ENCODE assay signal across 36 cellular contexts in the genomic region with DNA sequence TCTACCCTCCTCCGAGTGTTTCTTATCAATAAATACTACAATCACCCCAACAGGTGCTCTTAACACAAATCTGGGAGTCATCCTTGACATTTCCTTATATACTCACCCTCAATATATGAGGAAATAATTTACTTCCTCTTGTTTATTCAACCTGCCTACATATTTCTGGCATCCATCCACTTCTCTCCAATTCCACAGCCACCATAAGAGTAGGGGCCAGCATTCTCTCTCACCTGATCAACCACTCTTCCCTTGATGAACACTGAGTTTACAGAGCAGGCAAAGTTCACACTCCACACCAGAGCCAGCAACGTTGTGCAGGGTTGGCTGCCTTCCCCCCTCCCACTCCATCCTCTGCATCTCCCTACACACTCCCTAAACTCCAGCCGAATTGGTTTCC.
"Had no signal": no experiment of that assay in that cellular context is flagged by ENCODE, and none has a peak within 500 bp of the region (broad histone marks: within the 10 kb centered on the region; RNA-seq: fewer than 3 reads in every experiment).

No MANE protein-coding gene starts in this region.

- H3K27me3 Mint-ChIP-seq: activated B cell treated with CpG ODN at 0.5 μM for 24 hours; activated CD8-positive, alpha-beta memory T cell treated with anti-CD3 and anti-CD28 coated beads, Interleukin-2, amount 10 ng/mL, durations not matched to agents 7 days and 5 days; activated naive CD8-positive, alpha-beta T cell treated with anti-CD3 and anti-CD28 coated beads, Interleukin-2, amount 50 U/mL, for 24 hours; central memory CD8-positive, alpha-beta T cell; dendritic cell treated with granulocyte-macrophage colony-stimulating factor and Interleukin-4, amounts not matched to agents 40 ng/mL and 50 ng/mL, for 4 days; effector memory CD8-positive, alpha-beta T cell had no signal

- H3K36me3 Mint-ChIP-seq: activated CD8-positive, alpha-beta memory T cell treated with anti-CD3 and anti-CD28 coated beads, Interleukin-2, amount 10 ng/mL, durations not matched to agents 7 days and 5 days; activated naive CD4-positive, alpha-beta T cell treated with anti-CD3 and anti-CD28 coated beads, Interleukin-2, amount 50 U/mL, for 24 hours; activated naive CD8-positive, alpha-beta T cell treated with anti-CD3 and anti-CD28 coated beads for 36 hours had no signal

- H3K4me3 Mint-ChIP-seq: activated B cell treated with CpG ODN at 0.5 μM for 24 hours; activated CD8-positive, alpha-beta memory T cell treated with anti-CD3 and anti-CD28 coated beads, Interleukin-2, amount 10 ng/mL, durations not matched to agents 7 days and 5 days; activated CD8-positive, alpha-beta T cell treated with anti-CD3 and anti-CD28 coated beads for 36 hours; activated naive CD4-positive, alpha-beta T cell treated with anti-CD3 and anti-CD28 coated beads for 36 hours; activated naive CD4-positive, alpha-beta T cell treated with anti-CD3 and anti-CD28 coated beads, Interleukin-2, amount 50 U/mL, for 24 hours; activated naive CD8-positive, alpha-beta T cell treated with anti-CD3 and anti-CD28 coated beads for 36 hours; activated naive CD8-positive, alpha-beta T cell treated with anti-CD3 and anti-CD28 coated beads, Interleukin-2, amount 50 U/mL, for 24 hours; activated T-helper 1 cell treated with anti-CD3 and anti-CD28 coated beads, Interleukin-12 subunit alpha, Interleukin-12 subunit beta, Interleukin-2, Interleukin-4 antibody, amounts not matched to agents 30 ng/mL and 10 ng/mL and 1 ng/mL, durations not matched to agents 14 hours and 24 hours and 36 hours; central memory CD8-positive, alpha-beta T cell; dendritic cell treated with granulocyte-macrophage colony-stimulating factor and Interleukin-4, amounts not matched to agents 40 ng/mL and 50 ng/mL, for 4 days; effector memory CD8-positive, alpha-beta T cell; T-helper 17 cell; T-helper 2 cell treated with Interferon-gamma antibody and Interleukin-4, amounts not matched to agents 5 μg/mL and 100 μg/mL, for 36 hours had no signal

- H3K9me3 ChIP-seq: adrenal gland, body of pancreas, breast epithelium, esophagus muscularis mucosa, gastrocnemius medialis had no signal

- H3K4me1 Mint-ChIP-seq: activated B cell treated with CpG ODN at 0.5 μM for 24 hours; activated CD8-positive, alpha-beta memory T cell treated with anti-CD3 and anti-CD28 coated beads, Interleukin-2, amount 10 ng/mL, durations not matched to agents 7 days and 5 days; activated naive CD4-positive, alpha-beta T cell treated with anti-CD3 and anti-CD28 coated beads, Interleukin-2, amount 50 U/mL, for 24 hours; activated naive CD8-positive, alpha-beta T cell treated with anti-CD3 and anti-CD28 coated beads for 36 hours; activated naive CD8-positive, alpha-beta T cell treated with anti-CD3 and anti-CD28 coated beads, Interleukin-2, amount 50 U/mL, for 24 hours; central memory CD8-positive, alpha-beta T cell; T-helper 17 cell had no signal

- ATAC-seq: activated CD4-positive, CD25-positive, alpha-beta regulatory T cell treated with anti-CD3 and anti-CD28 coated beads, Interleukin-2, amount 50 U/mL, for 24 hours; activated CD8-positive, alpha-beta memory T cell treated with anti-CD3 and anti-CD28 coated beads, Interleukin-2, amount 10 ng/mL, durations not matched to agents 7 days and 5 days; activated CD8-positive, alpha-beta T cell treated with anti-CD3 and anti-CD28 coated beads for 36 hours; activated naive CD8-positive, alpha-beta T cell treated with anti-CD3 and anti-CD28 coated beads, Interleukin-2, amount 50 U/mL, for 24 hours; body of pancreas; effector memory CD8-positive, alpha-beta T cell; foreskin keratinocyte; gastrocnemius medialis; T-helper 17 cell had no signal

- DNase-seq: activated B cell treated with CpG ODN at 0.5 μM for 24 hours; activated CD4-positive, alpha-beta T cell treated with anti-CD3 and anti-CD28 coated beads for 48 hours; activated CD4-positive, alpha-beta T cell treated with anti-CD3 and anti-CD28 coated beads, Interleukin-2, amount 50 U/mL, for 1 hour; activated CD4-positive, alpha-beta T cell treated with anti-CD3 and anti-CD28 coated beads, Interleukin-2, amount 50 U/mL, for 48 hours; activated CD8-positive, alpha-beta memory T cell treated with anti-CD3 and anti-CD28 coated beads, Interleukin-2, amount 10 ng/mL, durations not matched to agents 7 days and 5 days; activated CD8-positive, alpha-beta memory T cell treated with anti-CD3 and anti-CD28 coated beads, Interleukin-2, amount 50 U/mL, for 4 hours; activated CD8-positive, alpha-beta T cell treated with anti-CD3 and anti-CD28 coated beads for 36 hours; activated effector memory CD4-positive, alpha-beta T cell treated with anti-CD3 and anti-CD28 coated beads, Interleukin-2, amount 50 U/mL, for 16 hours; activated naive CD4-positive, alpha-beta T cell treated with anti-CD3 and anti-CD28 coated beads for 36 hours; activated naive CD8-positive, alpha-beta T cell treated with anti-CD3 and anti-CD28 coated beads for 36 hours; activated naive CD8-positive, alpha-beta T cell treated with anti-CD3 and anti-CD28 coated beads, Interleukin-2, amount 50 U/mL, for 24 hours; activated T-cell treated with anti-CD3 and anti-CD28 coated beads, Interleukin-2, amount 50 U/mL, for 1 hour; activated T-cell treated with anti-CD3 and anti-CD28 coated beads, Interleukin-2, amount 50 U/mL, for 48 hours; adrenal gland; amygdala; aorta; body of pancreas; effector CD4-positive, alpha-beta T cell; effector memory CD8-positive, alpha-beta T cell; erythroblast; foreskin keratinocyte; gastrocnemius medialis; T-helper 1 cell; T-helper 17 cell; T1000; WERI-Rb-1 had no signal

- H3K9me3 Mint-ChIP-seq: activated B cell treated with CpG ODN at 0.5 μM for 24 hours; activated CD8-positive, alpha-beta T cell treated with anti-CD3 and anti-CD28 coated beads for 36 hours; activated naive CD4-positive, alpha-beta T cell treated with anti-CD3 and anti-CD28 coated beads for 36 hours; activated naive CD4-positive, alpha-beta T cell treated with anti-CD3 and anti-CD28 coated beads, Interleukin-2, amount 50 U/mL, for 24 hours; activated naive CD8-positive, alpha-beta T cell treated with anti-CD3 and anti-CD28 coated beads for 36 hours; activated naive CD8-positive, alpha-beta T cell treated with anti-CD3 and anti-CD28 coated beads, Interleukin-2, amount 50 U/mL, for 24 hours; activated T-helper 1 cell treated with anti-CD3 and anti-CD28 coated beads, Interleukin-12 subunit alpha, Interleukin-12 subunit beta, Interleukin-2, Interleukin-4 antibody, amounts not matched to agents 30 ng/mL and 10 ng/mL and 1 ng/mL, durations not matched to agents 14 hours and 24 hours and 36 hours; activated T-helper 2 cell treated with anti-CD3 and anti-CD28 coated beads, Interferon-gamma antibody, Interleukin-2, Interleukin-4, amounts not matched to agents 10 μg/mL and 5 μg/mL and 100 μg/mL, durations not matched to agents 14 hours and 24 hours and 36 hours; dendritic cell treated with granulocyte-macrophage colony-stimulating factor and Interleukin-4, amounts not matched to agents 40 ng/mL and 50 ng/mL, for 4 days; T-helper 2 cell treated with Interferon-gamma antibody and Interleukin-4, amounts not matched to agents 5 μg/mL and 100 μg/mL, for 36 hours had no signal

- H3K36me3 ChIP-seq: adrenal gland, breast epithelium, esophagus muscularis mucosa, gastrocnemius medialis, WERI-Rb-1 had no signal

- H3K4me1 ChIP-seq: adrenal gland, body of pancreas, breast epithelium, esophagus muscularis mucosa, foreskin keratinocyte, gastrocnemius medialis had no signal

- H3K27ac ChIP-seq: adrenal gland, body of pancreas, breast epithelium, coronary artery, esophagus muscularis mucosa, foreskin keratinocyte, gastrocnemius medialis, WERI-Rb-1 had no signal

- H3K27ac Mint-ChIP-seq: activated B cell treated with CpG ODN at 0.5 μM for 24 hours; activated CD8-positive, alpha-beta memory T cell treated with anti-CD3 and anti-CD28 coated beads, Interleukin-2, amount 10 ng/mL, durations not matched to agents 7 days and 5 days; activated CD8-positive, alpha-beta T cell treated with anti-CD3 and anti-CD28 coated beads for 36 hours; activated naive CD4-positive, alpha-beta T cell treated with anti-CD3 and anti-CD28 coated beads for 36 hours; activated naive CD4-positive, alpha-beta T cell treated with anti-CD3 and anti-CD28 coated beads, Interleukin-2, amount 50 U/mL, for 24 hours; activated naive CD8-positive, alpha-beta T cell treated with anti-CD3 and anti-CD28 coated beads for 36 hours; activated naive CD8-positive, alpha-beta T cell treated with anti-CD3 and anti-CD28 coated beads, Interleukin-2, amount 50 U/mL, for 24 hours; activated T-helper 1 cell treated with anti-CD3 and anti-CD28 coated beads, Interleukin-12 subunit alpha, Interleukin-12 subunit beta, Interleukin-2, Interleukin-4 antibody, amounts not matched to agents 30 ng/mL and 10 ng/mL and 1 ng/mL, durations not matched to agents 14 hours and 24 hours and 36 hours; activated T-helper 2 cell treated with anti-CD3 and anti-CD28 coated beads, Interferon-gamma antibody, Interleukin-2, Interleukin-4, amounts not matched to agents 10 μg/mL and 5 μg/mL and 100 μg/mL, durations not matched to agents 14 hours and 24 hours and 36 hours; dendritic cell treated with granulocyte-macrophage colony-stimulating factor and Interleukin-4, amounts not matched to agents 40 ng/mL and 50 ng/mL, for 4 days; effector memory CD8-positive, alpha-beta T cell; T-helper 17 cell; T-helper 2 cell treated with Interferon-gamma antibody and Interleukin-4, amounts not matched to agents 5 μg/mL and 100 μg/mL, for 36 hours had no signal

- H3K27me3 ChIP-seq: adrenal gland, body of pancreas, breast epithelium, esophagus muscularis mucosa, foreskin keratinocyte, gastrocnemius medialis had no signal

- H3K4me3 ChIP-seq: adrenal gland, body of pancreas, breast epithelium, coronary artery, esophagus muscularis mucosa, gastrocnemius medialis had no signal
